Comparison of ENCODE assay signal across 8 cellular contexts in genomic region chr12:52884526-52885293, GRCh38. TPM values are rescaled to one million over a fixed set of nuclear protein-coding genes. Genes with fewer than 3 reads are reported as not detected.
DNase-seq lines count a peak whose midpoint lies in the region; ATAC-seq and TF ChIP-seq lines count a peak whose summit lies in the region.

No MANE protein-coding gene starts in this region.

- peak; percentile 46 for DNase-seq in DMS153 (lab: John Stamatoyannopoulos, UW)
- peak; percentile 29 for DNase-seq in LHCN-M2 (ENCODE audit: low read depth)
- peak; percentile 67 for DNase-seq in SK-MEL-5 (ENCODE audit: low read depth, low spot score)
- peak; percentile 92 for DNase-seq in activated effector memory CD4-positive, alpha-beta T cell treated with anti-CD3 and anti-CD28 coated beads, Interleukin-2, amount 50 U/mL, for 16 hours
- DNase-seq in glomerular visceral epithelial cell (ENCODE audit: extremely low spot score), result peak; percentile 69
- DNase-seq in progenitor cell of endocrine pancreas (ENCODE audit: low spot score, unreplicated experiment), result peak; percentile 85
- DNase-seq in aorta, result peak; percentile 83 to 95
- DNase-seq in OCI-M2 (lab: John Stamatoyannopoulos, UW; ENCODE audit: unreplicated experiment), result no peak

- H3K27me3 ChIP-seq in aorta (ENCODE audit: control insufficient read depth in 1 of 2, insufficient read depth in 2 of 2, low read length in 1 of 2), result no peaks in the 10 kb centered on the region

- H3K9me3 Mint-ChIP-seq in progenitor cell of endocrine pancreas (ENCODE audit: low read depth), result no peaks in the 10 kb centered on the region

- 38 to 40% methylated on average over 13 of the region's 13 CpGs for WGBS in aorta, 2 donors

- ATAC-seq in aorta (ENCODE audit: low FRiP score), result peak; percentile 89

- H3K36me3 ChIP-seq in aorta (ENCODE audit: control insufficient read depth in 1 of 2, insufficient read depth in 2 of 2, low read length in 1 of 2), result no peaks in the 10 kb centered on the region

- no peaks in the 10 kb centered on the region for H3K9me3 ChIP-seq in aorta (ENCODE audit: control insufficient read depth, low read length)

- H3K4me3 ChIP-seq in aorta (ENCODE audit: low read length in 2 of 2), result no peak overlapping the region

- no peak overlapping the region for H3K27ac ChIP-seq in aorta (ENCODE audit: low read depth in 1 of 2, low read length in 2 of 2)

- intact Hi-C loops in aorta (cut with DNase I), result loop anchor here (1.0 to 5.0 kb wide), 3 partner anchors 96 to 727 kb away; no protein-coding TSS in a partner anchor

- peaks cover 15% of the 10 kb centered on the region for H3K4me1 Mint-ChIP-seq in progenitor cell of endocrine pancreas (ENCODE audit: low read depth)

- in situ Hi-C loops in SK-MEL-5 (cut with HindIII; ENCODE audit: low pct_unique_long_range_greater_than_20kb, low sequenced_read_pairs), result loop anchor here (25.0 kb wide), 1 partner anchor 103 kb away; no protein-coding TSS in a partner anchor

- H3K4me3 Mint-ChIP-seq in progenitor cell of endocrine pancreas (ENCODE audit: low read depth), result peak overlapping the region; percentile 53

- H3K27ac Mint-ChIP-seq in progenitor cell of endocrine pancreas, result peak overlapping the region; percentile 99

- peak; percentile 100 for TF ChIP-seq CTCF in progenitor cell of endocrine pancreas (IDR thresholded peaks at IDR 0.05; ENCODE audit: unreplicated experiment)

- no peaks in the 10 kb centered on the region for H3K4me1 ChIP-seq in aorta (ENCODE audit: control insufficient read depth in 1 of 2, insufficient read depth in 2 of 2, low read length in 2 of 2)

- peaks cover 3% of the 10 kb centered on the region for H3K27me3 Mint-ChIP-seq in progenitor cell of endocrine pancreas

- H3K36me3 Mint-ChIP-seq in progenitor cell of endocrine pancreas (ENCODE audit: insufficient read depth), result no peaks in the 10 kb centered on the region

RNA-seq across cellular contexts. Expression of gene KRT8, which starts 20.2 kb away (rescaled TPM):
- total RNA-seq in LHCN-M2 (2014; rRNA removed) (0.83 TPM in 1 of 2 replicates, not detected in the other), progenitor cell of endocrine pancreas (1,180 and 1,246 TPM in 2 replicates), aorta (100 to 1,000 TPM in 1 of 2 donors, 10 to 100 TPM in 1; 34.5 to 102 TPM)
- 0.45 TPM for polyA plus RNA-seq in LHCN-M2 (2012)
- total RNA-seq in SK-MEL-5 (2014; rRNA removed; shearing (Covaris generic)), result 0.96 TPM in 1 of 2 replicates, not detected in the other
- polyA plus RNA-seq in SK-MEL-5 (2015; cell fraction: cytosol; rRNA removed), result 0.67 TPM in 1 of 2 replicates, not detected in the other
- polyA plus RNA-seq in SK-MEL-5 (2015; cell fraction: nucleus; rRNA removed), result 0.65 and 1.7 TPM in 2 replicates
- 100 to 1,000 TPM in 1 of 2 donors, 10 to 100 TPM in 1; 39.4 to 323 TPM for polyA plus RNA-seq in aorta

RNA-seq across cellular contexts. Expression of gene KRT78, which starts 35.9 kb away (rescaled TPM):
- total RNA-seq in LHCN-M2 (2014; rRNA removed), result not detected in 2 replicates
- polyA plus RNA-seq in LHCN-M2 (2012), result not detected
- total RNA-seq in SK-MEL-5 (2014; rRNA removed; shearing (Covaris generic)), result 0.34 TPM in 1 of 2 replicates, not detected in the other
- not detected in 2 replicates for polyA plus RNA-seq in SK-MEL-5 (2015; cell fraction: cytosol; rRNA removed)
- polyA plus RNA-seq in SK-MEL-5 (2015; cell fraction: nucleus; rRNA removed), result 0.08 TPM in 1 of 2 replicates, not detected in the other
- total RNA-seq in progenitor cell of endocrine pancreas, result not detected in 2 replicates
- total RNA-seq in aorta, result not detected
- polyA plus RNA-seq in aorta, result 1 to 10 TPM in 1 of 2 donors, under 1 TPM in 1; 0.10 to 2.0 TPM

RNA-seq across cellular contexts. Expression of gene KRT79, which starts 50.6 kb away (rescaled TPM):
- total RNA-seq in LHCN-M2 (2014; rRNA removed) (not detected in 2 replicates), progenitor cell of endocrine pancreas (not detected in 2 replicates), aorta (not detected)
- polyA plus RNA-seq in LHCN-M2 (2012), result not detected
- not detected in 2 replicates for total RNA-seq in SK-MEL-5 (2014; rRNA removed; shearing (Covaris generic))
- not detected in 2 replicates for polyA plus RNA-seq in SK-MEL-5 (2015; cell fraction: cytosol; rRNA removed)
- polyA plus RNA-seq in SK-MEL-5 (2015; cell fraction: nucleus; rRNA removed), result 0.81 TPM in 1 of 2 replicates, not detected in the other
- polyA plus RNA-seq in aorta, result not detected

Comparison
In these comparisons a context has a peak if more than half of its experiments do, and no peak if none do; other contexts are left out.
1. RNA of gene KRT8, which starts 20.2 kb away (total RNA-seq): 1,180 to 1,246 TPM in progenitor cell of endocrine pancreas and 34.5 to 102 TPM in aorta; 0.83 TPM in LHCN-M2 and 0.96 TPM in SK-MEL-5; every median in the first group is over 10 times any median in the second.